Comparison of ENCODE assay signal across 12 cellular contexts in genomic region chr18:51236225-51236624, GRCh38. TPM values are rescaled to one million over a fixed set of nuclear protein-coding genes. Genes with fewer than 3 reads are reported as not detected.
DNase-seq lines count a peak whose midpoint lies in the region; ATAC-seq and TF ChIP-seq lines count a peak whose summit lies in the region.
"Had no signal": no experiment of that assay in that cellular context is flagged by ENCODE, and none has a peak within 500 bp of the region (broad histone marks: within the 10 kb centered on the region; RNA-seq: fewer than 3 reads in every experiment).

No MANE protein-coding gene starts in this region.

- CTCF ChIA-PET in CD8-positive, alpha-beta memory T cell (lab: Charles Lee) = no interaction called here

- peak; percentile 45 to 46 for ATAC-seq in activated naive CD4-positive, alpha-beta T cell treated with anti-CD3 and anti-CD28 coated beads, Interleukin-2, amount 50 U/mL, for 72 hours
- no peak for ATAC-seq in activated CD4-positive, CD25-positive, alpha-beta regulatory T cell treated with anti-CD3 and anti-CD28 coated beads, Interleukin-2, amount 50 U/mL, for 24 hours

- TF ChIP-seq CTCF in fibroblast of mammary gland (conservative IDR thresholded peaks at IDR 0.05; ENCODE audit: control insufficient read depth, insufficient read depth, low read depth, low read length) = no peak
- no peak for TF ChIP-seq CTCF in type B pancreatic cell (conservative IDR thresholded peaks at IDR 0.05)

- in situ Hi-C loops in SK-MEL-5 (cut with HindIII; ENCODE audit: low pct_unique_long_range_greater_than_20kb, low sequenced_read_pairs) = no loop called here

- H3K36me3 Mint-ChIP-seq in activated naive CD4-positive, alpha-beta T cell treated with anti-CD3 and anti-CD28 coated beads, Interleukin-2, amount 50 U/mL, for 72 hours = no peaks in the 10 kb centered on the region
- no peaks in the 10 kb centered on the region for H3K36me3 Mint-ChIP-seq in type B pancreatic cell
- peaks cover 0 to 2% (median 0%) of the 10 kb centered on the region in 3 donors for H3K36me3 Mint-ChIP-seq in CD8-positive, alpha-beta memory T cell

- H3K27me3 ChIP-seq in CD8-positive, alpha-beta memory T cell (ENCODE audit: insufficient read depth, low read length, poor library complexity, severe bottlenecking) = no peaks in the 10 kb centered on the region
- H3K27me3 ChIP-seq: BLaER1 treated with 17β-estradiol and CSF1 and Interleukin-3, amounts not matched to agents 10 nM and 100 nM had no signal

- no peak for DNase-seq in activated naive CD4-positive, alpha-beta T cell treated with anti-CD3 and anti-CD28 coated beads, Interleukin-2, amount 50 U/mL, for 72 hours (ENCODE audit: low spot score in 2 of 2)
- no peak for DNase-seq in activated naive CD4-positive, alpha-beta T cell treated with Interleukin-2 at 50 U/mL for 16 hours
- peak; percentile 94 for DNase-seq in SK-MEL-5 (ENCODE audit: low read depth, low spot score)
- peak; percentile 41 for DNase-seq in fibroblast of mammary gland (ENCODE audit: low read depth)
- DNase-seq in type B pancreatic cell (ENCODE audit: extremely low spot score, unreplicated experiment) = no peak
- DNase-seq in CD8-positive, alpha-beta memory T cell = no peak
- DNase-seq in COR-L47 (lab: John Stamatoyannopoulos, UW) = no peak
- DNase-seq: NCI-H1694 treated with DMSO at 0.1 percent for 48 hours, retina, T-helper 9 cell had no signal

- POLR2A ChIA-PET in CD8-positive, alpha-beta memory T cell (lab: Charles Lee) = no interaction called here

- peak overlapping the region in 1 of 2 donors; percentile 11 for H3K27ac Mint-ChIP-seq in activated naive CD4-positive, alpha-beta T cell treated with anti-CD3 and anti-CD28 coated beads, Interleukin-2, amount 50 U/mL, for 72 hours
- H3K27ac Mint-ChIP-seq in type B pancreatic cell = peak overlapping the region; percentile 83
- H3K27ac Mint-ChIP-seq in CD8-positive, alpha-beta memory T cell = peak overlapping the region in 1 of 8 donors; percentile 42

- no peak overlapping the region for H3K27ac ChIP-seq in CD8-positive, alpha-beta memory T cell (ENCODE audit: low read depth, low read length)
- H3K27ac ChIP-seq: BLaER1 treated with 17β-estradiol and CSF1 and Interleukin-3, amounts not matched to agents 10 nM and 100 nM had no signal

- no peaks in the 10 kb centered on the region for H3K9me3 Mint-ChIP-seq in activated naive CD4-positive, alpha-beta T cell treated with anti-CD3 and anti-CD28 coated beads, Interleukin-2, amount 50 U/mL, for 72 hours
- no peaks in the 10 kb centered on the region for H3K9me3 Mint-ChIP-seq in type B pancreatic cell
- H3K9me3 Mint-ChIP-seq in CD8-positive, alpha-beta memory T cell = no peaks in the 10 kb centered on the region

- H3K4me3 ChIP-seq in fibroblast of mammary gland (ENCODE audit: control insufficient read depth, low read depth, low read length) = no peak overlapping the region
- H3K4me3 ChIP-seq in CD8-positive, alpha-beta memory T cell (ENCODE audit: low read length) = no peak overlapping the region
- H3K4me3 ChIP-seq: BLaER1 treated with 17β-estradiol and CSF1 and Interleukin-3, amounts not matched to agents 10 nM and 100 nM had no signal

- peaks cover 9% of the 10 kb centered on the region for H3K27me3 Mint-ChIP-seq in type B pancreatic cell
- peaks cover 0 to 11% of the 10 kb centered on the region in 2 donors for H3K27me3 Mint-ChIP-seq in CD8-positive, alpha-beta memory T cell

- H3K4me1 Mint-ChIP-seq in type B pancreatic cell (ENCODE audit: unreplicated experiment) = peaks cover 10% of the 10 kb centered on the region
- H3K4me1 Mint-ChIP-seq in CD8-positive, alpha-beta memory T cell = peaks cover 0 to 3% (median 0%) of the 10 kb centered on the region in 3 donors

- no peaks in the 10 kb centered on the region for H3K36me3 ChIP-seq in CD8-positive, alpha-beta memory T cell (ENCODE audit: insufficient read depth, low read length)
- H3K36me3 ChIP-seq: BLaER1 treated with 17β-estradiol and CSF1 and Interleukin-3, amounts not matched to agents 10 nM and 100 nM had no signal

- H3K4me3 Mint-ChIP-seq in type B pancreatic cell = no peak overlapping the region
- H3K4me3 Mint-ChIP-seq in CD8-positive, alpha-beta memory T cell = no peak overlapping the region

- H3K4me1 ChIP-seq in CD8-positive, alpha-beta memory T cell (ENCODE audit: insufficient read depth, low read length) = no peaks in the 10 kb centered on the region

- H3K9me3 ChIP-seq in CD8-positive, alpha-beta memory T cell (ENCODE audit: low read length) = no peaks in the 10 kb centered on the region
- H3K9me3 ChIP-seq: BLaER1 treated with 17β-estradiol and CSF1 and Interleukin-3, amounts not matched to agents 10 nM and 100 nM had no signal

RNA-seq across cellular contexts. Expression of gene MEX3C, which starts 38.7 kb away (rescaled TPM):
- total RNA-seq in activated naive CD4-positive, alpha-beta T cell treated with anti-CD3 and anti-CD28 coated beads, Interleukin-2, amount 50 U/mL, for 72 hours = 10 to 100 TPM; 59.0 to 82.5 TPM
- total RNA-seq in SK-MEL-5 (2014; rRNA removed; shearing (Covaris generic)) = 72.9 and 76.3 TPM in 2 replicates
- 49.9 and 64.6 TPM in 2 replicates for polyA plus RNA-seq in SK-MEL-5 (2015; cell fraction: cytosol; rRNA removed)
- 37.2 and 37.8 TPM in 2 replicates for polyA plus RNA-seq in SK-MEL-5 (2015; cell fraction: nucleus; rRNA removed)
- total RNA-seq in type B pancreatic cell (ENCODE audit: low replicate concordance) = 57.2 and 69.5 TPM in 2 replicates
- total RNA-seq in CD8-positive, alpha-beta memory T cell = 10 to 100 TPM; 68.6 to 69.8 TPM
- polyA plus RNA-seq in CD8-positive, alpha-beta memory T cell = 11.1 TPM

Comparison
In these comparisons a context has a peak if more than half of its experiments do, and no peak if none do; other contexts are left out.
1. ATAC-seq: peak in activated naive CD4-positive, alpha-beta T cell treated with anti-CD3 and anti-CD28 coated beads, Interleukin-2, amount 50 U/mL, for 72 hours (2 of 2); none in activated CD4-positive, CD25-positive, alpha-beta regulatory T cell treated with anti-CD3 and anti-CD28 coated beads, Interleukin-2, amount 50 U/mL, for 24 hours (0 of 2).
2. DNase-seq: peak in SK-MEL-5 (single experiment) and fibroblast of mammary gland (single experiment); none in activated naive CD4-positive, alpha-beta T cell treated with anti-CD3 and anti-CD28 coated beads, Interleukin-2, amount 50 U/mL, for 72 hours (0 of 2), activated naive CD4-positive, alpha-beta T cell treated with Interleukin-2 at 50 U/mL for 16 hours (single experiment), type B pancreatic cell (single experiment), CD8-positive, alpha-beta memory T cell (0 of 5) and COR-L47 (single experiment).